ENCODE assay signal across 8 cellular contexts in the genomic region with DNA sequence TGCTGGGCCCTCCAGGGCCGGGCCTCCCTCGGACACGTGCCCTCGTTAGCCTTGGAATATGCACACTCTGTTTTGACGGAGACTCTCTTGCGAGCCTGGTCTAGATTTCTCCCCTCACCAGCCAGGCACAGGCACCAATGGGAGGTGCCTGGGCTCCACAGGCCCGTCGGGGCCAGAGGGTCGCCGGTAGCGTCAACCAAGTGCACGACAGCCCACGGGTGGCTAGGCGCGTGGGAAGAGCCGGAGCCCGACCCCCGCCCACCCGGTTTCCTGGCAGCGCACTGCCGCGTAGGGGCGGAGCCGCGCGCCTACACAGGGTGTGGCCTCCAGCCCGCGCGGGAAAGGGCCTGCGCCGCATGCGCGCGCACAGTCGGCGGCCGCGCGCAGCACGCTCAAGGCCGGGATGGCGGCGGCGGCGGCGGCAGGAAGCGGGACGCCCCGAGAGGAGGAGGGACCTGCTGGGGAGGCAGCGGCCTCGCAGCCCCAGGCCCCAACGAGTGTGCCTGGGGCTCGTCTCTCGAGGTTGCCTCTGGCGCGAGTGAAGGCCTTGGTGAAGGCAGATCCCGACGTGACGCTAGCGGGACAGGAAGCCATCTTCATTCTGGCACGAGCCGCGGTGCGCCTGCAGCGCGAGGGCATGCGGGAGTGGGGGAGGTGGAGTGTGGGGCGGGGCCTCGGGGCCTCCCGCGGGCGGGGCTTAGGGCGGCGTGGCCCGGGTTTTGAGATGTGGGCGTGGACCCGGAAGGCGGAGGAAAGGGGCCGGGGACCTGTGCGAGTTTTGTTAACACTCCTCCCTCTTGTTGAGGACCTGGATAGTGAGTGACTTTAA.
DNase-seq lines count a peak whose midpoint lies in the region; ATAC-seq and TF ChIP-seq lines count a peak whose summit lies in the region.

POLE4 (plus strand) TSS at position 367 of the 829 bp plus-strand sequence; CDS start at position 404, 37 bp downstream.

- DNase-seq in AG09319 (ENCODE audit: extremely low read depth, low read depth) = peak; percentile 51
- peak; percentile 91 to 93 for DNase-seq in NCI-H446 (lab: John Stamatoyannopoulos, UW)
- peak; percentile 87 for DNase-seq in activated CD4-positive, CD25-positive, alpha-beta regulatory T cell treated with anti-CD3 and anti-CD28 coated beads, Interleukin-2, amount 50 U/mL, for 16 hours (ENCODE audit: low read depth, low spot score)
- DNase-seq in central memory CD4-positive, alpha-beta T cell = peak; percentile 90
- peak; percentile 88 for DNase-seq in iris pigment epithelial cell (ENCODE audit: low read depth)
- DNase-seq in stimulated activated CD4-positive, alpha-beta T cell treated with anti-CD3 and anti-CD28 coated beads, Interleukin-12 subunit alpha, Interleukin-12 subunit beta, amount 100 ng/mL, for 24 hours (ENCODE audit: low read depth in 2 of 2) = peak; percentile 89 to 94

- TF ChIP-seq CTCF in AG09319 (IDR thresholded peaks at IDR 0.05; ENCODE audit: low read depth, low read length) = no peak

- ATAC-seq in GM19025 (IDR thresholded peaks at IDR 0.05; ENCODE audit: low read depth, unreplicated experiment) = peak; percentile 90
- ATAC-seq in HG03280 (IDR thresholded peaks at IDR 0.05; ENCODE audit: unreplicated experiment) = peak; percentile 94

Comparison
In these comparisons a context has a peak if more than half of its experiments do, and no peak if none do; other contexts are left out.
1. Peak in every context shown above with its lines: DNase-seq and ATAC-seq.